8 cellular contexts compared by ENCODE assay signal in genomic region chr7:141071855-141072547, GRCh38.
DNase-seq lines count a peak whose midpoint lies in the region; ATAC-seq and TF ChIP-seq lines count a peak whose summit lies in the region.

No MANE protein-coding gene starts in this region.

- peaks cover 10% of the 10 kb centered on the region for H3K4me1 Mint-ChIP-seq in nephron

- H3K27ac Mint-ChIP-seq in nephron = no peak overlapping the region

- H3K9me3 Mint-ChIP-seq in nephron = no peaks in the 10 kb centered on the region

- no peaks in the 10 kb centered on the region for H3K36me3 Mint-ChIP-seq in nephron (ENCODE audit: low read depth)

- peak overlapping the region; percentile 83 for H3K27ac ChIP-seq in cingulate gyrus (ENCODE audit: low read depth, low read length)

- no peak for TF ChIP-seq CTCF in nephron (IDR thresholded peaks at IDR 0.05; ENCODE audit: unreplicated experiment in 3 of 3)

- ATAC-seq in GM21529 (IDR thresholded peaks at IDR 0.05; ENCODE audit: unreplicated experiment) (no peak), GM21367 (IDR thresholded peaks at IDR 0.05; ENCODE audit: unreplicated experiment) (no peak), HG03442 (IDR thresholded peaks at IDR 0.05; ENCODE audit: unreplicated experiment) (no peak)

- H3K4me3 Mint-ChIP-seq in nephron = peak overlapping the region; percentile 83 to 89 (median 88)

- DNase-seq in NCI-H146 (lab: John Stamatoyannopoulos, UW) (peak; percentile 53), NCI-H146 treated with DMSO at 0.1 percent for 48 hours (lab: John Stamatoyannopoulos, UW; ENCODE audit: unreplicated experiment) (no peak), NCI-H2227 (lab: John Stamatoyannopoulos, UW; ENCODE audit: unreplicated experiment) (peak; percentile 65)

- peaks cover 60% of the 10 kb centered on the region for H3K27me3 Mint-ChIP-seq in nephron (ENCODE audit: low read depth)
